ENCODE assay signal across 21 cellular contexts in the genomic region with DNA sequence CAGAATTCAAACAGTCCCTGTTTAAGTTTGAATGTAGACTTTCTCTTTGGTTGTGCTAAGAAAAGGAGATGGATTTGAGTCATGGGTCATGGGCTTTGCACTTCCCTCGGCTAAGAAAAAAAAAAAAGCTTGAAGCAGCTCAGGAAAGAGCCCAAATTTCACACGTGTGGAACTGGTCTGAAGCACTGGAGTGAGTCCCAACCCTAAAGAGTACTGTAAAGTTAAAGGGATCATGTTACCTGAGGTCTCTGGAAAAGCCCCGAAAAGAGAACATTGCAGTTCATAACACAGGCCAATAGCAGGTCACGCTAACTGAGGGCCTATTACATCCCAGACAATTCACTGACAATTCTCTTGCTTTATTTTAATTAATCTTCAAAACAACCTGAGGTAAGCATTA.
"Had no signal": no experiment of that assay in that cellular context is flagged by ENCODE, and none has a peak within 500 bp of the region (broad histone marks: within the 10 kb centered on the region; RNA-seq: fewer than 3 reads in every experiment).

No MANE protein-coding gene starts in this region.

- H3K4me3 ChIP-seq: coronary artery had no signal

- H3K27ac ChIP-seq: brain microvascular endothelial cell, coronary artery had no signal

- H3K27me3 ChIP-seq: brain microvascular endothelial cell had no signal

- ATAC-seq: activated CD8-positive, alpha-beta T cell treated with anti-CD3 and anti-CD28 coated beads for 36 hours; activated naive CD8-positive, alpha-beta T cell treated with anti-CD3 and anti-CD28 coated beads, Interleukin-2, amount 50 U/mL, for 24 hours; activated T-helper 17 cell treated with anti-CD3 and anti-CD28 coated beads, Interleukin-2, amount 50 U/mL, for 72 hours; natural killer cell; stimulated activated naive CD8-positive, alpha-beta T cell treated with anti-CD3 and anti-CD28 coated beads, Interleukin-15, Interleukin-2, amounts not matched to agents 100 U/mL and 50 U/mL, for 24 hours had no signal

- DNase-seq: activated CD4-positive, alpha-beta T cell treated with anti-CD3 and anti-CD28 coated beads, Interleukin-2, amount 10 ng/mL, durations not matched to agents 24 days and 14 days; activated CD8-positive, alpha-beta T cell treated with anti-CD3 and anti-CD28 coated beads for 36 hours; activated naive CD4-positive, alpha-beta T cell treated with Interleukin-2 at 50 U/mL for 16 hours; activated naive CD8-positive, alpha-beta T cell treated with anti-CD3 and anti-CD28 coated beads, Interleukin-2, amount 50 U/mL, for 24 hours; activated T-cell treated with anti-CD3 and anti-CD28 coated beads, Interleukin-2, amount 50 U/mL, for 1 hour; aorta; brain microvascular endothelial cell; central memory CD4-positive, alpha-beta T cell; hippocampal formation; kidney glomerular epithelial cell; natural killer cell; nucleus accumbens; posterior cingulate gyrus; retina; stimulated activated CD4-positive, alpha-beta T cell treated with anti-CD3 and anti-CD28 coated beads, Interleukin-2, amount 100 ng/mL, for 24 hours; stimulated activated naive CD8-positive, alpha-beta T cell treated with anti-CD3 and anti-CD28 coated beads, Interleukin-15, Interleukin-2, amounts not matched to agents 100 U/mL and 50 U/mL, for 24 hours; T-helper 1 cell; T-helper 9 cell; trophoblast cell had no signal

- H3K36me3 ChIP-seq: brain microvascular endothelial cell had no signal
